Comparison of ENCODE assay signal across 1 cellular context in genomic region chr22:31579835-31580242, GRCh38.
TF ChIP-seq lines count a peak whose summit lies in the region.

No MANE protein-coding gene starts in this region.

TF ChIP-seq in HepG2, 621 proteins besides CTCF, POLR2A, EP300 and RAD21 (continued from another document and continues in another):
- TF ChIP-seq ZNF646 (CRISPR knock-in tag; IDR thresholded peaks at IDR 0.05) (no peak), MXI1 (IDR thresholded peaks at IDR 0.05; ENCODE audit: borderline replicate concordance, low read depth, low read length) (peak; percentile 75; the same call in 1 of the 3 replicates), CBX5 (CRISPR knock-in tag; IDR thresholded peaks at IDR 0.05; ENCODE audit: borderline replicate concordance) (peak; percentile 45; the same call in 1 of the 2 replicates), HMG20B (CRISPR knock-in tag; conservative IDR thresholded peaks at IDR 0.05) (peak; percentile 37; the same call in 1 of the 2 replicates), ZNF138 (CRISPR knock-in tag; IDR thresholded peaks at IDR 0.05; ENCODE audit: low read depth) (no peak), ZNF335 (CRISPR knock-in tag; IDR thresholded peaks at IDR 0.05) (peak; percentile 29; the same call in 1 of the 2 replicates), HHEX (CRISPR knock-in tag; IDR thresholded peaks at IDR 0.05) (peak; percentile 85), RFXAP (CRISPR knock-in tag; IDR thresholded peaks at IDR 0.05; ENCODE audit: borderline replicate concordance) (peak; percentile 73; the same call in 1 of the 2 replicates), ZNF432 (CRISPR knock-in tag; IDR thresholded peaks at IDR 0.05; ENCODE audit: borderline replicate concordance) (no peak), FOXK2 (IDR thresholded peaks at IDR 0.05) (peak; percentile 85), NKX3-1 (CRISPR knock-in tag; IDR thresholded peaks at IDR 0.05) (0 out of 2 replicates have a peak, but pooled peaks have one; percentile 54), ZNF674 (CRISPR knock-in tag; IDR thresholded peaks at IDR 0.05; ENCODE audit: low read depth) (no peak), ZNF12 (CRISPR knock-in tag; IDR thresholded peaks at IDR 0.05) (peak; percentile 62; the same call in 1 of the 2 replicates), ZNF816 (CRISPR knock-in tag; IDR thresholded peaks at IDR 0.05; ENCODE audit: borderline replicate concordance) (0 out of 2 replicates have a peak, but pooled peaks have one; percentile 59), PLSCR1 (CRISPR knock-in tag; IDR thresholded peaks at IDR 0.05; ENCODE audit: borderline replicate concordance) (no peak), NR2F2 (IDR thresholded peaks at IDR 0.05; ENCODE audit: borderline replicate concordance, low read depth) (peak; percentile 91), SRSF1 (optimal IDR thresholded peaks at IDR 0.05; ENCODE audit: low read depth, low read length) (no peak), SOX5 (CRISPR knock-in tag; IDR thresholded peaks at IDR 0.05; ENCODE audit: borderline replicate concordance) (peak; percentile 94), YEATS4 (CRISPR knock-in tag; IDR thresholded peaks at IDR 0.05; ENCODE audit: borderline replicate concordance) (peak; percentile 79; the same call in 1 of the 2 replicates), ZBTB3 (CRISPR knock-in tag; IDR thresholded peaks at IDR 0.05; ENCODE audit: borderline replicate concordance, low read depth) (peak; percentile 79; the same call in 1 of the 2 replicates), TBX2 (CRISPR knock-in tag; IDR thresholded peaks at IDR 0.05; ENCODE audit: borderline replicate concordance) (peak; percentile 86; the same call in 1 of the 2 replicates), ZBTB21 (CRISPR knock-in tag; IDR thresholded peaks at IDR 0.05) (peak; percentile 35; the same call in 1 of the 2 replicates), GTF3A (CRISPR knock-in tag; conservative IDR thresholded peaks at IDR 0.05) (0 out of 2 replicates have a peak, but pooled peaks have one; percentile 73), REST (IDR thresholded peaks at IDR 0.05; ENCODE audit: borderline replicate concordance in 1 of 2, low read depth in 1 of 2, low read length in 2 of 2) (no peak), ZNF878 (CRISPR knock-in tag; IDR thresholded peaks at IDR 0.05) (peak; percentile 53; the same call in 1 of the 2 replicates), POGZ (CRISPR knock-in tag; IDR thresholded peaks at IDR 0.05) (peak; percentile 46; the same call in 1 of the 2 replicates), SALL1 (CRISPR knock-in tag; IDR thresholded peaks at IDR 0.05) (peak; percentile 93), BCL6 (CRISPR knock-in tag; IDR thresholded peaks at IDR 0.05) (peak; percentile 94), NFKBIZ (CRISPR knock-in tag; IDR thresholded peaks at IDR 0.05) (peak; percentile 77; the same call in 1 of the 2 replicates), MAFG (CRISPR knock-in tag; IDR thresholded peaks at IDR 0.05) (no peak), ZSCAN20 (CRISPR knock-in tag; IDR thresholded peaks at IDR 0.05; ENCODE audit: borderline replicate concordance) (no peak), ZNF619 (CRISPR knock-in tag; IDR thresholded peaks at IDR 0.05) (no peak), DPF2 (CRISPR knock-in tag; IDR thresholded peaks at IDR 0.05; ENCODE audit: borderline replicate concordance, low read depth) (peak; percentile 82), ZNF746 (CRISPR knock-in tag; IDR thresholded peaks at IDR 0.05) (peak; percentile 91), KLF16 (CRISPR knock-in tag; IDR thresholded peaks at IDR 0.05) (peak in 1 of 2 experiments; percentile 75; a peak in 1 of 4 replicates), ZNF253 (CRISPR knock-in tag; IDR thresholded peaks at IDR 0.05; ENCODE audit: borderline replicate concordance) (no peak), KAT8 (CRISPR knock-in tag; IDR thresholded peaks at IDR 0.05) (peak; percentile 70), ATRX (CRISPR knock-in tag; IDR thresholded peaks at IDR 0.05; ENCODE audit: borderline replicate concordance) (no peak), MZF1 (CRISPR knock-in tag; IDR thresholded peaks at IDR 0.05; ENCODE audit: borderline replicate concordance) (no peak), ZNF280B (CRISPR knock-in tag; IDR thresholded peaks at IDR 0.05; ENCODE audit: borderline replicate concordance) (no peak), ZNF563 (CRISPR knock-in tag; IDR thresholded peaks at IDR 0.05) (no peak)
- TF ChIP-seq, protein P1, sequence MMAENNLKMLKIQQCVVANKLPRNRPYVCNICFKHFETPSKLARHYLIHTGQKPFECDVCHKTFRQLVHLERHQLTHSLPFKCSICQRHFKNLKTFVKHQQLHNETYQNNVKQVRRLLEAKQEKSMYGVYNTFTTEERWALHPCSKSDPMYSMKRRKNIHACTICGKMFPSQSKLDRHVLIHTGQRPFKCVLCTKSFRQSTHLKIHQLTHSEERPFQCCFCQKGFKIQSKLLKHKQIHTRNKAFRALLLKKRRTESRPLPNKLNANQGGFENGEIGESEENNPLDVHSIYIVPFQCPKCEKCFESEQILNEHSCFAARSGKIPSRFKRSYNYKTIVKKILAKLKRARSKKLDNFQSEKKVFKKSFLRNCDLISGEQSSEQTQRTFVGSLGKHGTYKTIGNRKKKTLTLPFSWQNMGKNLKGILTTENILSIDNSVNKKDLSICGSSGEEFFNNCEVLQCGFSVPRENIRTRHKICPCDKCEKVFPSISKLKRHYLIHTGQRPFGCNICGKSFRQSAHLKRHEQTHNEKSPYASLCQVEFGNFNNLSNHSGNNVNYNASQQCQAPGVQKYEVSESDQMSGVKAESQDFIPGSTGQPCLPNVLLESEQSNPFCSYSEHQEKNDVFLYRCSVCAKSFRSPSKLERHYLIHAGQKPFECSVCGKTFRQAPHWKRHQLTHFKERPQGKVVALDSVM (CRISPR knock-in tag; IDR thresholded peaks at IDR 0.05) = peak; percentile 26; the same call in 1 of the 2 replicates
- TF ChIP-seq, protein P2, sequence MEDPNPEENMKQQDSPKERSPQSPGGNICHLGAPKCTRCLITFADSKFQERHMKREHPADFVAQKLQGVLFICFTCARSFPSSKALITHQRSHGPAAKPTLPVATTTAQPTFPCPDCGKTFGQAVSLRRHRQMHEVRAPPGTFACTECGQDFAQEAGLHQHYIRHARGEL (CRISPR knock-in tag; IDR thresholded peaks at IDR 0.05) = no peak
- TF ChIP-seq, protein P3, sequence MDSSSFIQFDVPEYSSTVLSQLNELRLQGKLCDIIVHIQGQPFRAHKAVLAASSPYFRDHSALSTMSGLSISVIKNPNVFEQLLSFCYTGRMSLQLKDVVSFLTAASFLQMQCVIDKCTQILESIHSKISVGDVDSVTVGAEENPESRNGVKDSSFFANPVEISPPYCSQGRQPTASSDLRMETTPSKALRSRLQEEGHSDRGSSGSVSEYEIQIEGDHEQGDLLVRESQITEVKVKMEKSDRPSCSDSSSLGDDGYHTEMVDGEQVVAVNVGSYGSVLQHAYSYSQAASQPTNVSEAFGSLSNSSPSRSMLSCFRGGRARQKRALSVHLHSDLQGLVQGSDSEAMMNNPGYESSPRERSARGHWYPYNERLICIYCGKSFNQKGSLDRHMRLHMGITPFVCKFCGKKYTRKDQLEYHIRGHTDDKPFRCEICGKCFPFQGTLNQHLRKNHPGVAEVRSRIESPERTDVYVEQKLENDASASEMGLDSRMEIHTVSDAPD (CRISPR knock-in tag; IDR thresholded peaks at IDR 0.05) = no peak
- TF ChIP-seq, protein P4, sequence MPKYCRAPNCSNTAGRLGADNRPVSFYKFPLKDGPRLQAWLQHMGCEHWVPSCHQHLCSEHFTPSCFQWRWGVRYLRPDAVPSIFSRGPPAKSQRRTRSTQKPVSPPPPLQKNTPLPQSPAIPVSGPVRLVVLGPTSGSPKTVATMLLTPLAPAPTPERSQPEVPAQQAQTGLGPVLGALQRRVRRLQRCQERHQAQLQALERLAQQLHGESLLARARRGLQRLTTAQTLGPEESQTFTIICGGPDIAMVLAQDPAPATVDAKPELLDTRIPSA (CRISPR knock-in tag; IDR thresholded peaks at IDR 0.05; ENCODE audit: borderline replicate concordance) = no peak
